1 cellular context compared by ENCODE assay signal in the genomic region with DNA sequence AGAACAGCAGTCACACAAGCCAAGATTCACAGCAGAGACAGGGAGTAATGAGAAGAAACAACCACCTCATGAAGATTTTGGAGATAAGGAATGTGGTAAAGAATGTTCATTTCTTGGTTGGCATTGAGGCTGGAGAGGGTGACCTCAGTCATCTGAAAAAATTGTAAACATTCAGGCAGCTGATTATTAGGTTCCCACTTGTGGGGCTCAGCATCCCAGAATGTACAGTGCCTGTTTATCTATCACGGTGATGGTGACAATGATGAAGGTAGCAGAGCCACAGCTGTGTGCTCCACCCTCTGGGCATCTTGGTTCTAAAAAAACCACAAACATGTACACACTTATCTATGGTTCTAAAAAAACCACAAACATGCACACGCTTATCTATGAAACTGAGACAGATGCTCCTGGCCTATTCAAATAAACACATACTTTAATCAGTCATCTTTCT.
TF ChIP-seq lines count a peak whose summit lies in the region.

No MANE protein-coding gene starts in this region.

TF ChIP-seq in SK-N-SH, 30 proteins besides CTCF, POLR2A, EP300 and RAD21 (continued from another document):
- TF ChIP-seq NRF1 (IDR thresholded peaks at IDR 0.05; ENCODE audit: low read depth, low read length) (no peak), FOXJ3 (CRISPR knock-in tag; IDR thresholded peaks at IDR 0.05) (no peak)
- TF ChIP-seq, protein P1, sequence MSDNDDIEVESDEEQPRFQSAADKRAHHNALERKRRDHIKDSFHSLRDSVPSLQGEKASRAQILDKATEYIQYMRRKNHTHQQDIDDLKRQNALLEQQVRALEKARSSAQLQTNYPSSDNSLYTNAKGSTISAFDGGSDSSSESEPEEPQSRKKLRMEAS (IDR thresholded peaks at IDR 0.05; ENCODE audit: low read depth), result no peak
TF ChIP-seq in SK-N-SH: peak in this region for 6.
